ENCODE assay signal across 26 cellular contexts in genomic region chr6:31722173-31722572, GRCh38. TPM values are rescaled to one million over a fixed set of nuclear protein-coding genes. Genes with fewer than 3 reads are reported as not detected.
"Had no signal": no experiment of that assay in that cellular context is flagged by ENCODE, and none has a peak within 500 bp of the region (broad histone marks: within the 10 kb centered on the region; RNA-seq: fewer than 3 reads in every experiment).

No MANE protein-coding gene starts in this region.

- DNase-seq: activated CD4-positive, alpha-beta memory T cell treated with anti-CD3 and anti-CD28 coated beads, Interleukin-2, amount 10 ng/mL, durations not matched to agents 7 days and 5 days; activated CD4-positive, alpha-beta T cell treated with anti-CD3 and anti-CD28 coated beads, Interleukin-2, amount 50 U/mL, for 1 hour; activated CD4-positive, CD25-positive, alpha-beta regulatory T cell; activated CD8-positive, alpha-beta memory T cell treated with anti-CD3 and anti-CD28 coated beads, Interleukin-2, amount 50 U/mL, for 48 hours; activated naive CD4-positive, alpha-beta T cell treated with anti-CD3 and anti-CD28 coated beads, Interleukin-2, amount 50 U/mL, for 16 hours; activated T-cell treated with anti-CD3 and anti-CD28 coated beads, Interleukin-2, amount 50 U/mL, for 1 hour; brain microvascular endothelial cell; KG1; NCI-H1048; NCI-H1930; NCI-H345; NCI-H510A; NCI-H69; NK-92 treated with Interleukin-12 subunit alpha and Interleukin-12 subunit beta, amount 100 ng/mL, for 24 hours; OCI-M1; Peyer's patch; Right ventricle myocardium superior; SJCRH30; SK-N-SH; T-helper 1 cell had no signal

- H3K36me3 ChIP-seq: SJCRH30 had no signal

- H3K9me3 ChIP-seq: Peyer's patch, SJCRH30, SK-N-SH had no signal

- H3K27me3 ChIP-seq: brain microvascular endothelial cell, cardiac muscle cell, Peyer's patch, SJCRH30 had no signal

- H3K27ac ChIP-seq: brain microvascular endothelial cell, cardiac muscle cell, Peyer's patch, RWPE1, SJCRH30, VCaP had no signal

- H3K4me3 Mint-ChIP-seq: activated CD4-positive, alpha-beta memory T cell treated with anti-CD3 and anti-CD28 coated beads, Interleukin-2, amount 10 ng/mL, durations not matched to agents 7 days and 5 days had no signal

- H3K4me1 ChIP-seq: SJCRH30 had no signal

- H3K4me2 ChIP-seq: SK-N-SH had no signal

- H3K9me3 Mint-ChIP-seq: activated CD4-positive, alpha-beta memory T cell treated with anti-CD3 and anti-CD28 coated beads, Interleukin-2, amount 10 ng/mL, durations not matched to agents 7 days and 5 days had no signal

- H3K27ac Mint-ChIP-seq: activated CD4-positive, alpha-beta memory T cell treated with anti-CD3 and anti-CD28 coated beads, Interleukin-2, amount 10 ng/mL, durations not matched to agents 7 days and 5 days had no signal

- H3K9ac ChIP-seq: SK-N-SH had no signal

- H3K4me3 ChIP-seq: cardiac muscle cell, Peyer's patch, SJCRH30 had no signal

RNA-seq across cellular contexts. Expression of gene LY6G6C, which starts 0.6 kb away (rescaled TPM):
- total RNA-seq: activated CD4-positive, alpha-beta memory T cell treated with anti-CD3 and anti-CD28 coated beads, Interleukin-2, amount 10 ng/mL, durations not matched to agents 7 days and 5 days; cardiac muscle cell; LHCN-M2; M059J; Peyer's patch; Right ventricle myocardium superior; SJCRH30; T-helper 2 cell treated with Interferon-gamma antibody and Interleukin-4, amounts not matched to agents 100 ng/mL and 5 ng/mL, for 36 hours had no signal

RNA-seq across cellular contexts. Expression of gene MPIG6B, which starts 1.0 kb away (rescaled TPM):
- total RNA-seq: activated CD4-positive, alpha-beta memory T cell treated with anti-CD3 and anti-CD28 coated beads, Interleukin-2, amount 10 ng/mL, durations not matched to agents 7 days and 5 days; cardiac muscle cell; LHCN-M2; M059J; Peyer's patch; T-helper 2 cell treated with Interferon-gamma antibody and Interleukin-4, amounts not matched to agents 100 ng/mL and 5 ng/mL, for 36 hours had no signal

RNA-seq across cellular contexts. Expression of gene LY6G6D, which starts 7.0 kb away (rescaled TPM):
- total RNA-seq: activated CD4-positive, alpha-beta memory T cell treated with anti-CD3 and anti-CD28 coated beads, Interleukin-2, amount 10 ng/mL, durations not matched to agents 7 days and 5 days; cardiac muscle cell; LHCN-M2; M059J; Peyer's patch; Right ventricle myocardium superior; SJCRH30; T-helper 2 cell treated with Interferon-gamma antibody and Interleukin-4, amounts not matched to agents 100 ng/mL and 5 ng/mL, for 36 hours had no signal
